ENCODE assay signal across 21 cellular contexts in the genomic region with DNA sequence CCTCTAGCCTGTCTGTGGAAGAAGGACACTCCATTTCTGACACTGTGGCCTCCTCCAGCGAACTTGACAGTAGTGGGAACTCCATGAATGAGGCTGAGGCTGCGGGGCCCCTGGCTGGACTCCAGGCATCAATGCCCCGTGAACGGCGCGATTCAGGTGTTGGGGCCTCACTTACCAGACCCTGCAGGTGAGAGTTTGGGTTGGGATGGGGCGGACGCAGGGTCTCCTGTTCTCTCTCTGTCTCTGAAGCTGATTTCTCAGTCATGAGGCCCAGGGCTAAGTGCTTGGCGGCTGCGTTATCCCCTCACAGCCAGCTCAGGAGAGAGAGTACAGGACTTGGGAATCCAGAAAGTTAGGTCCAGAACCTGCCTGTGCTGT.
"Had no signal": no experiment of that assay in that cellular context is flagged by ENCODE, and none has a peak within 500 bp of the region (broad histone marks: within the 10 kb centered on the region; RNA-seq: fewer than 3 reads in every experiment).

No MANE protein-coding gene starts in this region.

- H3K27ac ChIP-seq: KMS-11, RWPE1 had no signal

- ATAC-seq: K562, Panc1, PC-3 had no signal

- H3K4me3 ChIP-seq: K562 had no signal

- DNase-seq: Kasumi-1, MM.1S, NCI-H1092 treated with DMSO at 0.1 percent for 48 hours, NCI-H1436, NCI-H187, NCI-H2029, NCI-H2081 treated with DMSO at 0.1 percent for 48 hours, NCI-H2171, NCI-H226, NCI-H446, NCI-H510A, NCI-H524 treated with DMSO at 0.1 percent for 48 hours, NCI-H69, NCI-H774, PC-3, SHP77, SK-N-SH had no signal

- H3K9me3 ChIP-seq: SK-N-SH had no signal
